ENCODE assay signal across 7 cellular contexts in the genomic region with DNA sequence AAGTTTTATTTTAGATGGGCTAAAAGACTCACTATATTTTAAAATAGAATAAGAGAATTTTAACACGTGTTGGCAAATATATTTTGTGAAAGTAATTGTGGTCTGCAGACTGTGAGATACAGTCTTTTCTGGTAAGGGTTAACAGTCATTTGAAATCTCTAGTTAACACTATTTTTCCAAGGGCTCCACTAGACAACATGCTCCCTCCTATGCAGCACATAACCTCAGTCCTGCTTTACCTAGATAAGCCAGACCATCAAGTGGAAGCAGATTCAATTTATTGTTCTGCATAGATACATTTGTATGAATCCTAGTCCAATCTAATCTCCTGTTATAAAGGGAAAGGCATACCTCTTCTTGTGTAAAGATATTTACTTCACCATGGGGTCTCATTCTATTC.
"Had no signal": no experiment of that assay in that cellular context is flagged by ENCODE, and none has a peak within 500 bp of the region (broad histone marks: within the 10 kb centered on the region; RNA-seq: fewer than 3 reads in every experiment).

No MANE protein-coding gene starts in this region.

- H3K27ac Mint-ChIP-seq: H9, IgD-negative memory B cell had no signal

- DNase-seq: GM23248, GOT3, H9, HCEC 1CT, KBM-7 had no signal

- ATAC-seq: HepG2 had no signal

- H3K36me3 Mint-ChIP-seq: IgD-negative memory B cell had no signal

- H3K9me3 Mint-ChIP-seq: H9 had no signal
